Comparison of ENCODE assay signal across 8 cellular contexts in genomic region chr9:125189011-125189360, GRCh38. TPM values are rescaled to one million over a fixed set of nuclear protein-coding genes. Genes with fewer than 3 reads are reported as not detected.
DNase-seq lines count a peak whose midpoint lies in the region; ATAC-seq and TF ChIP-seq lines count a peak whose summit lies in the region.

No MANE protein-coding gene starts in this region.

- H3K4me3 Mint-ChIP-seq in CD4-positive, alpha-beta memory T cell = peak overlapping the region; percentile 89 to 98 (median 94)
- H3K4me3 Mint-ChIP-seq in activated naive CD4-positive, alpha-beta T cell treated with anti-CD3 and anti-CD28 coated beads, Interleukin-2, amount 10 ng/mL, durations not matched to agents 7 days and 5 days = peak overlapping the region; percentile 95

- no peaks in the 10 kb centered on the region for H3K36me3 ChIP-seq in CD4-positive, alpha-beta memory T cell (ENCODE audit: insufficient read depth, low read length)
- no peaks in the 10 kb centered on the region for H3K36me3 ChIP-seq in gastrocnemius medialis

- WGBS in right cardiac atrium = under 1% methylated on average over 26 of the region's 26 CpGs

- intact Hi-C loops in CD4-positive, alpha-beta memory T cell (cut with micrococcal nuclease) = loop anchor here (1.0 to 2.0 kb wide), 6 partner anchors 46 to 418 kb away; partner anchors contain the start of genes GAPVD1, GOLGA1, HSPA5 and NR6A1
- intact Hi-C loops in right cardiac atrium (cut with DNase I) (no loop called here), gastrocnemius medialis (cut with DNase I; ENCODE audit: low total_unique reads) (loop anchor here (1.0 to 10.0 kb wide), 3 partner anchors 53 to 324 kb away; partner anchors contain the start of genes ARPC5L, GOLGA1, HSPA5 and RPL35)

- in situ Hi-C loops in gastrocnemius medialis (cut with MboI; ENCODE audit: low sequenced_read_pairs in 4 of 4) = no loop called here

- no peaks in the 10 kb centered on the region for H3K27me3 ChIP-seq in CD4-positive, alpha-beta memory T cell (ENCODE audit: insufficient read depth, low read length)
- H3K27me3 ChIP-seq in right cardiac atrium (ENCODE audit: control insufficient read depth, insufficient read depth) (no peaks in the 10 kb centered on the region), gastrocnemius medialis (no peaks in the 10 kb centered on the region)

- peak overlapping the region; percentile 97 for H3K27ac ChIP-seq in CD4-positive, alpha-beta memory T cell (ENCODE audit: low read depth, low read length)
- H3K27ac ChIP-seq in right cardiac atrium (ENCODE audit: low read length) (peak overlapping the region; percentile 98), gastrocnemius medialis (peak overlapping the region; percentile 89 to 100 (median 98))

- CTCF ChIA-PET in CD4-positive, alpha-beta memory T cell (lab: Charles Lee; ENCODE audit: partially characterized antibody) = interaction anchor here (0.7 to 1.5 kb wide), 2 partner anchors 13 to 337 kb away, joined by 3 read pairs; no protein-coding TSS in a partner anchor
- CTCF ChIA-PET in activated naive CD4-positive, alpha-beta T cell treated with anti-CD3 and anti-CD28 coated beads, Interleukin-2, amount 10 ng/mL, durations not matched to agents 7 days and 5 days (lab: Charles Lee) = interaction anchor here (1.0 kb wide), 1 partner anchor 233 kb away, joined by 3 read pairs; no protein-coding TSS in a partner anchor

- ATAC-seq in GM21619 (IDR thresholded peaks at IDR 0.05; ENCODE audit: unreplicated experiment) (peak; percentile 19), right cardiac atrium (peak; percentile 30 to 34), gastrocnemius medialis (peak; percentile 16 to 21), HG03469 (IDR thresholded peaks at IDR 0.05; ENCODE audit: unreplicated experiment) (no peak)

- POLR2A ChIA-PET in CD4-positive, alpha-beta memory T cell (lab: Charles Lee; ENCODE audit: partially characterized antibody) = interaction anchor here (1.2 to 4.3 kb wide), 3 partner anchors 11 to 52 kb away, joined by 4 to 61 read pairs (median 34); partner anchors contain the start of genes HSPA5, RABEPK and SCAI

- peaks cover 0 to 25% of the 10 kb centered on the region in 2 donors for H3K36me3 Mint-ChIP-seq in CD4-positive, alpha-beta memory T cell
- peaks cover 13% of the 10 kb centered on the region for H3K36me3 Mint-ChIP-seq in activated naive CD4-positive, alpha-beta T cell treated with anti-CD3 and anti-CD28 coated beads, Interleukin-2, amount 10 ng/mL, durations not matched to agents 7 days and 5 days

- peaks cover 76% of the 10 kb centered on the region for H3K4me1 ChIP-seq in CD4-positive, alpha-beta memory T cell (ENCODE audit: insufficient read depth, low read length)
- H3K4me1 ChIP-seq in right cardiac atrium (ENCODE audit: control insufficient read depth, insufficient read depth, low read length) (peaks cover 7% of the 10 kb centered on the region), gastrocnemius medialis (peaks cover 44 to 50% of the 10 kb centered on the region in 2 donors)

- no peak for TF ChIP-seq CTCF in LNCaP clone FGC (IDR thresholded peaks at IDR 0.05; ENCODE audit: control insufficient read depth, extremely low read depth, insufficient read depth)
- no peak for TF ChIP-seq CTCF in gastrocnemius medialis (IDR thresholded peaks at IDR 0.05 in 4 of 5, conservative IDR thresholded peaks at IDR 0.05 in 1 of 5)

- H3K4me1 Mint-ChIP-seq in CD4-positive, alpha-beta memory T cell = peaks cover 18 to 71% (median 46%) of the 10 kb centered on the region in 4 donors
- H3K4me1 Mint-ChIP-seq in activated naive CD4-positive, alpha-beta T cell treated with anti-CD3 and anti-CD28 coated beads, Interleukin-2, amount 10 ng/mL, durations not matched to agents 7 days and 5 days = peaks cover 53% of the 10 kb centered on the region

- no peak for TF ChIP-seq POLR2A in gastrocnemius medialis (IDR thresholded peaks at IDR 0.05)

- no peaks in the 10 kb centered on the region for H3K27me3 Mint-ChIP-seq in CD4-positive, alpha-beta memory T cell
- H3K27me3 Mint-ChIP-seq in activated naive CD4-positive, alpha-beta T cell treated with anti-CD3 and anti-CD28 coated beads, Interleukin-2, amount 10 ng/mL, durations not matched to agents 7 days and 5 days = no peaks in the 10 kb centered on the region

- H3K9me3 ChIP-seq in CD4-positive, alpha-beta memory T cell (ENCODE audit: control insufficient read depth in 1 of 2, low read length in 2 of 2) = no peaks in the 10 kb centered on the region
- no peaks in the 10 kb centered on the region for H3K9me3 ChIP-seq in right cardiac atrium (ENCODE audit: control insufficient read depth, low read length)
- no peaks in the 10 kb centered on the region for H3K9me3 ChIP-seq in gastrocnemius medialis

- peak in 4 of 5 donors; percentile 26 to 57 (median 32) for DNase-seq in CD4-positive, alpha-beta memory T cell
- DNase-seq in LNCaP clone FGC (ENCODE audit: low read depth) = no peak
- peak; percentile 61 for DNase-seq in activated naive CD4-positive, alpha-beta T cell treated with anti-CD3 and anti-CD28 coated beads, Interleukin-2, amount 10 ng/mL, durations not matched to agents 7 days and 5 days
- peak; percentile 32 to 75 (median 71) for DNase-seq in right cardiac atrium
- peak in 1 of 2 donors; percentile 38 for DNase-seq in gastrocnemius medialis
- no peak for DNase-seq in kidney tubule cell (ENCODE audit: low spot score)

- peak overlapping the region; percentile 89 to 97 (median 94) for H3K27ac Mint-ChIP-seq in CD4-positive, alpha-beta memory T cell
- peak overlapping the region; percentile 88 for H3K27ac Mint-ChIP-seq in activated naive CD4-positive, alpha-beta T cell treated with anti-CD3 and anti-CD28 coated beads, Interleukin-2, amount 10 ng/mL, durations not matched to agents 7 days and 5 days

- peak overlapping the region; percentile 81 to 84 for H3K4me3 ChIP-seq in CD4-positive, alpha-beta memory T cell (ENCODE audit: low read length in 2 of 2)
- H3K4me3 ChIP-seq in LNCaP clone FGC (ENCODE audit: low read depth, low read length) = peak overlapping the region; percentile 100
- peak overlapping the region; percentile 97 for H3K4me3 ChIP-seq in right cardiac atrium (ENCODE audit: low read length)
- peak overlapping the region; percentile 70 to 100 (median 97) for H3K4me3 ChIP-seq in gastrocnemius medialis

- H3K9me3 Mint-ChIP-seq in CD4-positive, alpha-beta memory T cell = no peaks in the 10 kb centered on the region
- no peaks in the 10 kb centered on the region for H3K9me3 Mint-ChIP-seq in activated naive CD4-positive, alpha-beta T cell treated with anti-CD3 and anti-CD28 coated beads, Interleukin-2, amount 10 ng/mL, durations not matched to agents 7 days and 5 days

RNA-seq across cellular contexts. Expression of gene PPP6C, which starts 0.6 kb away (rescaled TPM):
- 10 to 100 TPM; 49.2 TPM for total RNA-seq in CD4-positive, alpha-beta memory T cell
- 10 to 100 TPM; 62.3 to 66.1 TPM for polyA plus RNA-seq in CD4-positive, alpha-beta memory T cell
- total RNA-seq in right cardiac atrium (10 to 100 TPM; 34.5 to 43.1 (median 37.4) TPM), gastrocnemius medialis (10 to 100 TPM; 49.4 to 80.6 (median 73.6) TPM)
- 19.8 TPM for polyA plus RNA-seq in right cardiac atrium

RNA-seq across cellular contexts. Expression of gene RABEPK, which starts 11.4 kb away (rescaled TPM):
- total RNA-seq in CD4-positive, alpha-beta memory T cell = 10 to 100 TPM; 12.2 to 13.5 TPM
- 10 to 100 TPM; 35.9 to 43.3 TPM for polyA plus RNA-seq in CD4-positive, alpha-beta memory T cell
- total RNA-seq in right cardiac atrium (10 to 100 TPM in 3 of 4 donors, 1 to 10 TPM in 1; 8.8 to 12.7 (median 11.4) TPM), gastrocnemius medialis (10 to 100 TPM in 3 of 4 donors, 1 to 10 TPM in 1; 8.7 to 15.0 (median 13.4) TPM)
- polyA plus RNA-seq in right cardiac atrium = 12.0 TPM

RNA-seq across cellular contexts. Expression of gene SCAI, which starts 45.7 kb away (rescaled TPM):
- 10 to 100 TPM; 14.7 to 15.5 TPM for total RNA-seq in CD4-positive, alpha-beta memory T cell
- polyA plus RNA-seq in CD4-positive, alpha-beta memory T cell = 1 to 10 TPM in 1 of 2 donors, under 1 TPM in 1; 0.23 to 2.4 TPM
- total RNA-seq in right cardiac atrium (1 to 10 TPM; 4.8 to 5.5 (median 4.9) TPM), gastrocnemius medialis (1 to 10 TPM; 1.1 to 4.7 (median 3.4) TPM)
- 1.9 TPM for polyA plus RNA-seq in right cardiac atrium

RNA-seq across cellular contexts. Expression of gene HSPA5, which starts 52.2 kb away (rescaled TPM):
- 100 to 1,000 TPM; 147 to 154 TPM for total RNA-seq in CD4-positive, alpha-beta memory T cell
- polyA plus RNA-seq in CD4-positive, alpha-beta memory T cell = 100 to 1,000 TPM; 194 to 253 TPM
- total RNA-seq in right cardiac atrium = 100 to 1,000 TPM; 176 to 384 (median 284) TPM
- 263 TPM for polyA plus RNA-seq in right cardiac atrium
- 10 to 100 TPM; 39.9 to 69.3 (median 46.0) TPM for total RNA-seq in gastrocnemius medialis

Comparison
In these comparisons a context has a peak if more than half of its experiments do, and no peak if none do; other contexts are left out.
1. DNase-seq: peak in CD4-positive, alpha-beta memory T cell (4 of 5), activated naive CD4-positive, alpha-beta T cell treated with anti-CD3 and anti-CD28 coated beads, Interleukin-2, amount 10 ng/mL, durations not matched to agents 7 days and 5 days (single experiment) and right cardiac atrium (3 of 3); none in LNCaP clone FGC (single experiment) and kidney tubule cell (single experiment).
2. intact Hi-C loops: an anchor here in CD4-positive, alpha-beta memory T cell (1.0 to 2.0 kb wide) and gastrocnemius medialis (1.0 to 10.0 kb wide); none called in right cardiac atrium.
3. Peak in every context shown above with its lines, with median percentiles within 50 percentile points of each other: H3K27ac ChIP-seq and H3K4me3 ChIP-seq.